Comparison of ENCODE assay signal across 8 cellular contexts in the genomic region with DNA sequence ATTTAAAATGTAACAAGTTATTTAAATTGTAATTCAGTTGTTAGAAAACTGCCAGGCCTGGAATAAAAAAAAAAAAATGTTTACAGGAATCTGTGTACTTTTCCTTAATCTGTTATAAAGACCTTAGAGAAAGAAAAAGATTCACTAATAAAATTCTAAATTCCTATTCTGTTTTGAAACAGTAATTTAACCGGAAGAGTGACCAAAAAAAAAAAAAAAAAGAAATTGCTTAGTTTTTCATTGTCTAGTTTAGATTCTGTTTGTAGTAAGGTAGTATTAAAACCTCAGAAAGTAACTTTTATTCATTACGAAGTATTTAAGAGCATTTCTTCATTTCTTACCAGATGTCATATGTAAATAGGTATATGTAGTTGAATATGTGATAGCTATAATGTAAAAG. TPM values are rescaled to one million over a fixed set of nuclear protein-coding genes. Genes with fewer than 3 reads are reported as not detected.
DNase-seq lines count a peak whose midpoint lies in the region; ATAC-seq and TF ChIP-seq lines count a peak whose summit lies in the region.

No MANE protein-coding gene starts in this region.

- H3K9me3 Mint-ChIP-seq in activated CD4-positive, alpha-beta T cell treated with anti-CD3 and anti-CD28 coated beads, Interleukin-2, amount 10 ng/mL, durations not matched to agents 24 days and 14 days: no peaks in the 10 kb centered on the region
- H3K9me3 Mint-ChIP-seq in activated CD4-positive, alpha-beta memory T cell treated with anti-CD3 and anti-CD28 coated beads, Interleukin-2, amount 10 ng/mL, durations not matched to agents 7 days and 5 days: no peaks in the 10 kb centered on the region

- no peak overlapping the region for H3K9ac ChIP-seq in iPS-20b (ENCODE audit: low read depth, low read length)

- ATAC-seq in HG02759 (IDR thresholded peaks at IDR 0.05; ENCODE audit: unreplicated experiment): no peak

- H3K27me3 ChIP-seq in iPS-20b (ENCODE audit: insufficient read depth, low read length) (peaks cover 25% of the 10 kb centered on the region), stomach (no peaks in the 10 kb centered on the region), H7 (ENCODE audit: control insufficient read depth, insufficient read depth, low read length) (peaks cover 2% of the 10 kb centered on the region; the same call in 1 of the 2 replicates)

- H3K27ac ChIP-seq in iPS-20b (ENCODE audit: low read length) (no peak overlapping the region), stomach (peak overlapping the region in 4 of 5 donors; percentile 96 to 100 (median 99))

- H3K4me3 ChIP-seq in iPS-20b (ENCODE audit: low read length): peak overlapping the region; percentile 88; the same call in 1 of the 2 replicates
- H3K4me3 ChIP-seq in stomach: peak overlapping the region in 3 of 4 donors; percentile 67 to 92 (median 70)
- no peak overlapping the region for H3K4me3 ChIP-seq in H7 (ENCODE audit: insufficient read depth, low read depth, low read length)

- H3K4me1 ChIP-seq in iPS-20b (ENCODE audit: insufficient read depth, low read length) (peaks cover 6% of the 10 kb centered on the region; the same call in 1 of the 2 replicates), stomach (peaks cover 6 to 53% (median 28%) of the 10 kb centered on the region in 4 donors)

- H3K36me3 Mint-ChIP-seq in activated CD4-positive, alpha-beta T cell treated with anti-CD3 and anti-CD28 coated beads, Interleukin-2, amount 10 ng/mL, durations not matched to agents 24 days and 14 days (ENCODE audit: low read depth): peaks cover 42% of the 10 kb centered on the region
- H3K36me3 Mint-ChIP-seq in activated CD4-positive, alpha-beta memory T cell treated with anti-CD3 and anti-CD28 coated beads, Interleukin-2, amount 10 ng/mL, durations not matched to agents 7 days and 5 days (ENCODE audit: low read depth): peaks cover 9% of the 10 kb centered on the region

- DNase-seq in activated CD4-positive, alpha-beta T cell treated with anti-CD3 and anti-CD28 coated beads, Interleukin-2, amount 10 ng/mL, durations not matched to agents 24 days and 14 days: no peak
- DNase-seq in activated CD4-positive, alpha-beta T cell treated with anti-CD3 and anti-CD28 coated beads, Interleukin-2, amount 50 U/mL, for 48 hours: no peak
- DNase-seq in activated CD4-positive, alpha-beta memory T cell treated with anti-CD3 and anti-CD28 coated beads, Interleukin-2, amount 10 ng/mL, durations not matched to agents 7 days and 5 days: no peak
- DNase-seq in stomach (no peak), H7 (no peak)
- DNase-seq in stimulated activated naive CD4-positive, alpha-beta T cell treated with Interleukin-2 at 50 U/mL for 16 hours (lab: John Stamatoyannopoulos, UW): no peak

- H3K4me3 Mint-ChIP-seq in activated CD4-positive, alpha-beta T cell treated with anti-CD3 and anti-CD28 coated beads, Interleukin-2, amount 10 ng/mL, durations not matched to agents 24 days and 14 days: peak overlapping the region; percentile 97
- peak overlapping the region; percentile 95 for H3K4me3 Mint-ChIP-seq in activated CD4-positive, alpha-beta memory T cell treated with anti-CD3 and anti-CD28 coated beads, Interleukin-2, amount 10 ng/mL, durations not matched to agents 7 days and 5 days

- no peak for TF ChIP-seq EP300 in stomach (IDR thresholded peaks at IDR 0.05)

- intact Hi-C loops in activated CD4-positive, alpha-beta T cell treated with anti-CD3 and anti-CD28 coated beads, Interleukin-2, amount 10 ng/mL, durations not matched to agents 24 days and 14 days (cut with micrococcal nuclease): loop anchor here (1.0 to 5.0 kb wide), 5 partner anchors 7 to 968 kb away; partner anchors contain the start of genes FAM161A and PEX13
- intact Hi-C loops in stomach (cut with DNase I; ENCODE audit: low total_unique reads): no loop called here

- TF ChIP-seq POLR2A in stomach (IDR thresholded peaks at IDR 0.05): no peak

- WGBS in stomach, 5 donors: 22 to 38% (median 28%) methylated on average over 2 of the region's 2 CpGs

- no peak for TF ChIP-seq CTCF in stomach (IDR thresholded peaks at IDR 0.05)

- H3K9me3 ChIP-seq in iPS-20b (ENCODE audit: insufficient read depth, low read depth, low read length) (no peaks in the 10 kb centered on the region), stomach (no peaks in the 10 kb centered on the region)

- H3K36me3 ChIP-seq in iPS-20b (ENCODE audit: insufficient read depth, low read depth, low read length): no peaks in the 10 kb centered on the region
- no peaks in the 10 kb centered on the region for H3K36me3 ChIP-seq in stomach
- no peaks in the 10 kb centered on the region for H3K36me3 ChIP-seq in H7 (replicated peaks; ENCODE audit: control insufficient read depth, insufficient read depth, low read length)

- H3K4me1 Mint-ChIP-seq in activated CD4-positive, alpha-beta T cell treated with anti-CD3 and anti-CD28 coated beads, Interleukin-2, amount 10 ng/mL, durations not matched to agents 24 days and 14 days: peaks cover 33% of the 10 kb centered on the region
- peaks cover 43% of the 10 kb centered on the region for H3K4me1 Mint-ChIP-seq in activated CD4-positive, alpha-beta memory T cell treated with anti-CD3 and anti-CD28 coated beads, Interleukin-2, amount 10 ng/mL, durations not matched to agents 7 days and 5 days

- CTCF ChIA-PET in activated CD4-positive, alpha-beta memory T cell treated with anti-CD3 and anti-CD28 coated beads, Interleukin-2, amount 10 ng/mL, durations not matched to agents 7 days and 5 days (lab: Charles Lee): interaction anchor here (2.5 kb wide), 1 partner anchor 79 kb away, joined by 7 read pairs; no protein-coding TSS in a partner anchor

- H3K27me3 Mint-ChIP-seq in activated CD4-positive, alpha-beta T cell treated with anti-CD3 and anti-CD28 coated beads, Interleukin-2, amount 10 ng/mL, durations not matched to agents 24 days and 14 days: no peaks in the 10 kb centered on the region
- H3K27me3 Mint-ChIP-seq in activated CD4-positive, alpha-beta memory T cell treated with anti-CD3 and anti-CD28 coated beads, Interleukin-2, amount 10 ng/mL, durations not matched to agents 7 days and 5 days: peaks cover 3% of the 10 kb centered on the region

- POLR2A ChIA-PET in activated CD4-positive, alpha-beta memory T cell treated with anti-CD3 and anti-CD28 coated beads, Interleukin-2, amount 10 ng/mL, durations not matched to agents 7 days and 5 days (lab: Charles Lee): interaction anchor here (1.3 to 4.5 kb wide), 3 partner anchors 16 to 294 kb away, joined by 3 to 39 read pairs (median 19); no protein-coding TSS in a partner anchor

- H3K27ac Mint-ChIP-seq in activated CD4-positive, alpha-beta T cell treated with anti-CD3 and anti-CD28 coated beads, Interleukin-2, amount 10 ng/mL, durations not matched to agents 24 days and 14 days: peak overlapping the region; percentile 96
- peak overlapping the region; percentile 96 for H3K27ac Mint-ChIP-seq in activated CD4-positive, alpha-beta memory T cell treated with anti-CD3 and anti-CD28 coated beads, Interleukin-2, amount 10 ng/mL, durations not matched to agents 7 days and 5 days

RNA-seq across cellular contexts. Expression of gene REL, which starts 2.5 kb away (rescaled TPM):
- total RNA-seq in activated CD4-positive, alpha-beta T cell treated with anti-CD3 and anti-CD28 coated beads, Interleukin-2, amount 10 ng/mL, durations not matched to agents 24 days and 14 days: 84.9 and 88.7 TPM in 2 replicates
- 10 to 100 TPM; 22.9 to 24.0 TPM for total RNA-seq in activated CD4-positive, alpha-beta memory T cell treated with anti-CD3 and anti-CD28 coated beads, Interleukin-2, amount 10 ng/mL, durations not matched to agents 7 days and 5 days
- 10 to 100 TPM in 2 of 5 donors, 1 to 10 TPM in 3; 2.9 to 74.1 (median 8.7) TPM for total RNA-seq in stomach
- 1 to 10 TPM in 2 of 3 donors, under 1 TPM in 1; 0.60 to 2.0 (median 1.9) TPM for polyA plus RNA-seq in stomach
- 3.5 and 4.5 TPM in 2 replicates for total RNA-seq in H7 (2014; rRNA removed; shearing (Covaris generic))
